ENCODE assay signal across 12 cellular contexts in genomic region chr1:207088731-207089626, GRCh38. TPM values are rescaled to one million over a fixed set of nuclear protein-coding genes. Genes with fewer than 3 reads are reported as not detected.
A peak's percentile ranks its signal among the peaks of the same experiment; 100 is the strongest.
DNase-seq lines count a peak whose midpoint lies in the region; FAIRE-seq and TF ChIP-seq lines count a peak whose summit lies in the region.
"Had no signal": no experiment of that assay in that cellular context is flagged by ENCODE, and none has a peak within 500 bp of the region (broad histone marks: within the 10 kb centered on the region; RNA-seq: fewer than 3 reads in every experiment).

A gene with protein sequence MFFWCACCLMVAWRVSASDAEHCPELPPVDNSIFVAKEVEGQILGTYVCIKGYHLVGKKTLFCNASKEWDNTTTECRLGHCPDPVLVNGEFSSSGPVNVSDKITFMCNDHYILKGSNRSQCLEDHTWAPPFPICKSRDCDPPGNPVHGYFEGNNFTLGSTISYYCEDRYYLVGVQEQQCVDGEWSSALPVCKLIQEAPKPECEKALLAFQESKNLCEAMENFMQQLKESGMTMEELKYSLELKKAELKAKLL (plus strand): TSS chr1:207088860. CDS start chr1:207089532, 672 bp downstream.

- peaks cover 7% of the 10 kb centered on the region for H3K27me3 Mint-ChIP-seq in activated T-cell treated with anti-CD3 and anti-CD28 coated beads, Interleukin-2, amount 50 U/mL, for 24 hours
- no peaks in the 10 kb centered on the region for H3K27me3 Mint-ChIP-seq in stimulated activated naive CD8-positive, alpha-beta T cell treated with anti-CD3 and anti-CD28 coated beads, Interleukin-15, Interleukin-2, amounts not matched to agents 100 ng/mL and 50 ng/mL, for 24 hours
- H3K27me3 Mint-ChIP-seq in nephron progenitor cell (ENCODE audit: low read depth, poor library complexity), result peaks cover 15% of the 10 kb centered on the region

- peaks cover 30% of the 10 kb centered on the region for H3K4me1 Mint-ChIP-seq in activated T-cell treated with anti-CD3 and anti-CD28 coated beads, Interleukin-2, amount 50 U/mL, for 24 hours (ENCODE audit: low read depth)
- H3K4me1 Mint-ChIP-seq in stimulated activated naive CD8-positive, alpha-beta T cell treated with anti-CD3 and anti-CD28 coated beads, Interleukin-15, Interleukin-2, amounts not matched to agents 100 ng/mL and 50 ng/mL, for 24 hours (ENCODE audit: low read depth), result peaks cover 33% of the 10 kb centered on the region
- H3K4me1 Mint-ChIP-seq in nephron progenitor cell, result peaks cover 8% of the 10 kb centered on the region

- no peak for DNase-seq in activated T-cell treated with anti-CD3 and anti-CD28 coated beads, Interleukin-2, amount 50 U/mL, for 24 hours
- DNase-seq in activated T-cell treated with anti-CD3 and anti-CD28 coated beads, Interleukin-2, amount 50 U/mL, for 48 hours, result no peak
- DNase-seq in RCC 7860 (ENCODE audit: low spot score) (peak; percentile 52), fibroblast of villous mesenchyme (ENCODE audit: low read depth) (peak; percentile 61), ACHN (no peak), nephron progenitor cell (no peak), nucleus accumbens (lab: John Stamatoyannopoulos, UW) (no peak)
- DNase-seq: gastrocnemius medialis, sigmoid colon had no signal

- no peaks in the 10 kb centered on the region for H3K36me3 Mint-ChIP-seq in activated T-cell treated with anti-CD3 and anti-CD28 coated beads, Interleukin-2, amount 50 U/mL, for 24 hours (ENCODE audit: low read depth)
- H3K36me3 Mint-ChIP-seq in stimulated activated naive CD8-positive, alpha-beta T cell treated with anti-CD3 and anti-CD28 coated beads, Interleukin-15, Interleukin-2, amounts not matched to agents 100 ng/mL and 50 ng/mL, for 24 hours (ENCODE audit: low read depth), result no peaks in the 10 kb centered on the region
- H3K36me3 Mint-ChIP-seq in nephron progenitor cell (ENCODE audit: low read depth), result no peaks in the 10 kb centered on the region

- TF ChIP-seq CTCF in fibroblast of villous mesenchyme (IDR thresholded peaks at IDR 0.05; ENCODE audit: insufficient read depth, low read depth, low read length), result no peak
- TF ChIP-seq CTCF in nephron progenitor cell (IDR thresholded peaks at IDR 0.05), result no peak

- H3K27ac Mint-ChIP-seq in activated T-cell treated with anti-CD3 and anti-CD28 coated beads, Interleukin-2, amount 50 U/mL, for 24 hours, result peak within 1 kb of the TSS; percentile 79
- peak within 1 kb of the TSS; percentile 49 for H3K27ac Mint-ChIP-seq in stimulated activated naive CD8-positive, alpha-beta T cell treated with anti-CD3 and anti-CD28 coated beads, Interleukin-15, Interleukin-2, amounts not matched to agents 100 ng/mL and 50 ng/mL, for 24 hours
- H3K27ac Mint-ChIP-seq in nephron progenitor cell, result no peak within 1 kb of the TSS

- H3K4me3 ChIP-seq in fibroblast of villous mesenchyme (ENCODE audit: low read depth, low read length), result peak within 1 kb of the TSS; percentile 41
- H3K4me3 ChIP-seq: adrenal gland, gastrocnemius medialis, sigmoid colon had no signal

- in situ Hi-C loops in ACHN (cut with HindIII; ENCODE audit: low pct_ligation_motif_present, low pct_unique_long_range_greater_than_20kb, low sequenced_read_pairs), result no loop called here

- no peaks in the 10 kb centered on the region for H3K9me3 Mint-ChIP-seq in activated T-cell treated with anti-CD3 and anti-CD28 coated beads, Interleukin-2, amount 50 U/mL, for 24 hours
- no peaks in the 10 kb centered on the region for H3K9me3 Mint-ChIP-seq in stimulated activated naive CD8-positive, alpha-beta T cell treated with anti-CD3 and anti-CD28 coated beads, Interleukin-15, Interleukin-2, amounts not matched to agents 100 ng/mL and 50 ng/mL, for 24 hours
- no peaks in the 10 kb centered on the region for H3K9me3 Mint-ChIP-seq in nephron progenitor cell

- no peak for FAIRE-seq in RCC 7860 (lab: Jason Lieb, UNC)

- H3K4me3 Mint-ChIP-seq in activated T-cell treated with anti-CD3 and anti-CD28 coated beads, Interleukin-2, amount 50 U/mL, for 24 hours, result peak within 1 kb of the TSS; percentile 66
- peak within 1 kb of the TSS; percentile 75 for H3K4me3 Mint-ChIP-seq in stimulated activated naive CD8-positive, alpha-beta T cell treated with anti-CD3 and anti-CD28 coated beads, Interleukin-15, Interleukin-2, amounts not matched to agents 100 ng/mL and 50 ng/mL, for 24 hours
- H3K4me3 Mint-ChIP-seq in nephron progenitor cell, result no peak within 1 kb of the TSS

RNA-seq across cellular contexts. Expression of the gene that starts here (rescaled TPM):
- total RNA-seq in fibroblast of villous mesenchyme, result 0.32 TPM in 1 of 2 replicates, not detected in the other
- total RNA-seq: temporal lobe had no signal

Comparison
In these comparisons a context has a peak if more than half of its experiments do, and no peak if none do; other contexts are left out.
1. Peak in DNase-seq and H3K4me3 ChIP-seq in fibroblast of villous mesenchyme; RNA of the gene not detected or under 1 TPM.